In the genomic region with DNA sequence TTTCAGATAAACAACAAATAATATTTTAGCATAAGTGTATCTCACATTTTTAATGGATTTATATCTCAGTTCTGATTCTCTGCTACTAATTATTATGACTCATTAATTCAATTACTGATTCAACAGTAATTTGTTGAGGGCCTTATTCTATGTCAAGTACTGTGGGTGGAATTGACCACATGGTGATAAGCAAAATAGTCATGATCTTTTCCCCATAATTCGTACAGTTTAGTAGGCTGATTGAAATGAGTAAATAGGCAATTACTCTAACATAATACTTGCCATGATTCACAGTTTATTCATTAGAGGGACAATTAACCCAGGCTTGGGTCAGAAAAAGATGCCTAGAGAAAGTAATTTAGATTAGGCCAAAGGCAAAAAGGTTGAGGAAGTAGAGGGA, we compare ENCODE assay signal across 22 cellular contexts.
DNase-seq lines count a peak whose midpoint lies in the region; FAIRE-seq and TF ChIP-seq lines count a peak whose summit lies in the region.
"Had no signal": no experiment of that assay in that cellular context is flagged by ENCODE, and none has a peak within 500 bp of the region (broad histone marks: within the 10 kb centered on the region; RNA-seq: fewer than 3 reads in every experiment).

No MANE protein-coding gene starts in this region.

- H3K9me2 ChIP-seq in PC-9 (ENCODE audit: insufficient read depth), result no peaks in the 10 kb centered on the region

- H2BK20ac ChIP-seq in H1 (ENCODE audit: low read length), result no peak overlapping the region

- H2BK15ac ChIP-seq in H1 (ENCODE audit: low read length), result no peak overlapping the region

- H4K5ac ChIP-seq in H1 (ENCODE audit: insufficient read length, low read depth, low read length), result no peak overlapping the region

- no peak overlapping the region for H3K9ac ChIP-seq in H1 (replicated peaks in 1 of 4; ENCODE audit: extremely low read depth in 1 of 4, low read depth in 3 of 4, low read length in 3 of 4)
- H3K9ac ChIP-seq in kidney (ENCODE audit: low read length in 2 of 2), result no peak overlapping the region

- POLR2A ChIA-PET in PC-9 (lab: Charles Lee; ENCODE audit: unreplicated experiment) (no interaction called here), H1 (lab: Charles Lee; ENCODE audit: partially characterized antibody) (no interaction called here)

- H3K9me3 ChIP-seq in PC-9 (ENCODE audit: insufficient read depth, low read depth) (no peaks in the 10 kb centered on the region; the same call in 1 of the 2 replicates), H1 (ENCODE audit: insufficient read depth in 2 of 2, low read depth in 1 of 2, low read length in 1 of 2) (no peaks in the 10 kb centered on the region), kidney (ENCODE audit: control insufficient read depth in 1 of 2, low read length in 2 of 2) (no peaks in the 10 kb centered on the region)
- H3K9me3 ChIP-seq: psoas muscle, SJCRH30 had no signal

- H4K91ac ChIP-seq in H1 (replicated peaks; ENCODE audit: insufficient read length, low read length), result no peak overlapping the region

- FAIRE-seq in H1 (lab: Jason Lieb, UNC), result no peak
- no peak for FAIRE-seq in kidney (lab: Jason Lieb, UNC)
- FAIRE-seq: GM18507 had no signal

- H3F3A ChIP-seq in PC-9 (ENCODE audit: insufficient read depth, low read depth), result peaks cover 13% of the 10 kb centered on the region

- no peak overlapping the region for H2BK120ac ChIP-seq in H1 (replicated peaks; ENCODE audit: low read depth, low read length)

- no TSS peak for BruUV-seq in PC-9 (replicated peaks; lab: Mats Ljungman, UMichigan)

- peak overlapping the region; percentile 49 for H3K4me2 ChIP-seq in PC-9
- no peak overlapping the region for H3K4me2 ChIP-seq in H1 (ENCODE audit: insufficient read depth in 1 of 2, low read depth in 2 of 2, low read length in 2 of 2)

- peak; percentile 28 for DNase-seq in EH (ENCODE audit: low read depth)
- DNase-seq in PC-9, result no peak
- no peak for DNase-seq in H1 (ENCODE audit: low read depth in 1 of 2, low spot score in 2 of 2)
- DNase-seq in renal cortical epithelial cell (ENCODE audit: low read depth), result peak; percentile 51
- DNase-seq in AML-193 (lab: John Stamatoyannopoulos, UW), result no peak
- DNase-seq in kidney, result no peak
- DNase-seq in COLO668 (lab: John Stamatoyannopoulos, UW; ENCODE audit: unreplicated experiment), result no peak
- no peak for DNase-seq in putamen (ENCODE audit: low spot score)
- DNase-seq: activated CD4-positive, CD25-positive, alpha-beta regulatory T cell treated with anti-CD3 and anti-CD28 coated beads, Interleukin-2, amount 50 U/mL, for 72 hours; activated CD8-positive, alpha-beta memory T cell treated with anti-CD3 and anti-CD28 coated beads, Interleukin-2, amount 10 ng/mL, durations not matched to agents 7 days and 5 days; amygdala; cerebellar nuclear complex; COR-L47; effector CD8-positive, alpha-beta T cell; H7; NCI-H1092; NCI-H2029 treated with DMSO at 0.1 percent for 48 hours; NCI-H524 treated with DMSO at 0.1 percent for 48 hours; psoas muscle; SJCRH30; stimulated activated naive CD4-positive, alpha-beta T cell had no signal

- no peak overlapping the region for H2AK5ac ChIP-seq in H1 (ENCODE audit: low read depth, low read length)

- TF ChIP-seq RAD21 in H1 (IDR thresholded peaks at IDR 0.05 in 1 of 2, conservative IDR thresholded peaks at IDR 0.05 in 1 of 2; ENCODE audit: low read depth in 2 of 2, low read length in 2 of 2), result no peak

- H2AFZ ChIP-seq in PC-9, result no peak overlapping the region
- no peak overlapping the region for H2AFZ ChIP-seq in H1 (ENCODE audit: low read length)

- H2BK12ac ChIP-seq in H1 (ENCODE audit: low read depth, low read length), result no peak overlapping the region

- H3K18ac ChIP-seq in H1 (ENCODE audit: extremely low read depth, low read length), result no peak overlapping the region

- TF ChIP-seq CTCF in PC-9 (conservative IDR thresholded peaks at IDR 0.05) (no peak), H1 (IDR thresholded peaks at IDR 0.05; ENCODE audit: control extremely low read depth in 1 of 3, insufficient read depth in 1 of 3, low read depth in 1 of 3, low read length in 3 of 3) (no peak), kidney (IDR thresholded peaks at IDR 0.05; ENCODE audit: borderline replicate concordance, extremely low read depth, insufficient read depth) (no peak)

- H3K23me2 ChIP-seq in H1 (ENCODE audit: low read depth, low read length), result no peaks in the 10 kb centered on the region; the same call in 1 of the 2 replicates

- WGBS in H1 (ENCODE audit: extremely low coverage in 1 of 2, insufficient coverage in 1 of 2, insufficient read length in 1 of 2, insufficient replicate concordance in 2 of 2, low coverage in 1 of 2, low lambda C conversion rate in 2 of 2, missing lambda C conversion rate in 1 of 2), 2 experiments, result 100% methylated on average over 1 of the region's 1 CpG; no CpG with 5 or more reads in 1 of the 2 experiments

- H3K4me1 ChIP-seq in PC-9 (replicated peaks; ENCODE audit: insufficient read depth) (peaks cover 23% of the 10 kb centered on the region), H1 (replicated peaks in 1 of 4; ENCODE audit: control insufficient read depth in 3 of 4, insufficient read depth in 4 of 4, low read length in 3 of 4) (peaks cover 0 to 5% (median 0%) of the 10 kb centered on the region in 4 experiments; a peak in 2 of 7 replicates), kidney (ENCODE audit: control insufficient read depth in 1 of 2, insufficient read depth in 1 of 2, low read depth in 1 of 2, low read length in 2 of 2) (no peaks in the 10 kb centered on the region)
- H3K4me1 ChIP-seq: psoas muscle had no signal

- H3K56ac ChIP-seq in H1 (replicated peaks; ENCODE audit: insufficient read length, low read depth, low read length), result no peak overlapping the region

- H3K23ac ChIP-seq in H1 (ENCODE audit: insufficient read length), result no peak overlapping the region

- peak overlapping the region; percentile 49 for H3K27ac ChIP-seq in PC-9
- H3K27ac ChIP-seq in H1 (ENCODE audit: low read depth, low read length), result no peak overlapping the region
- H3K27ac ChIP-seq in kidney (ENCODE audit: low read depth in 2 of 2, low read length in 2 of 2), result no peak overlapping the region
- H3K27ac ChIP-seq: psoas muscle, SJCRH30 had no signal

- H3K27me3 ChIP-seq in PC-9 (ENCODE audit: insufficient read depth, low read depth), result no peaks in the 10 kb centered on the region
- H3K27me3 ChIP-seq in H1 (replicated peaks in 1 of 4; ENCODE audit: control insufficient read depth in 3 of 4, extremely low read depth in 1 of 4, insufficient read depth in 3 of 4, low read length in 3 of 4), result no peaks in the 10 kb centered on the region
- H3K27me3 ChIP-seq: SJCRH30 had no signal

- intact Hi-C loops in PC-9 (cut with micrococcal nuclease; ENCODE audit: unreplicated experiment), result no loop called here
- intact Hi-C loops in kidney (cut with DNase I), result no loop called here

- H4K20me1 ChIP-seq in PC-9 (ENCODE audit: insufficient read depth), result no peaks in the 10 kb centered on the region
- no peaks in the 10 kb centered on the region for H4K20me1 ChIP-seq in H1 (replicated peaks in 1 of 2; ENCODE audit: control insufficient read depth in 1 of 2, insufficient read depth in 2 of 2, low read length in 2 of 2)

- no peak for TF ChIP-seq POLR2A in H1 (IDR thresholded peaks at IDR 0.05; ENCODE audit: control extremely low read depth in 1 of 2, low read depth in 2 of 2, low read length in 2 of 2)

- CTCF ChIA-PET in PC-9 (lab: Charles Lee), result no interaction called here
- CTCF ChIA-PET in H1 (lab: Charles Lee; ENCODE audit: partially characterized antibody), result no interaction called here

- TF ChIP-seq EP300 in H1 (IDR thresholded peaks at IDR 0.05; ENCODE audit: borderline replicate concordance in 1 of 2, low read depth in 2 of 2, low read length in 2 of 2), result no peak

- 0 out of 2 replicates have a peak overlapping the region, but pooled peaks have one; percentile 1 for H2BK5ac ChIP-seq in H1 (ENCODE audit: low read depth, low read length)

- no peaks in the 10 kb centered on the region for H3K79me2 ChIP-seq in PC-9 (ENCODE audit: low read depth)
- H3K79me2 ChIP-seq in H1 (ENCODE audit: control insufficient read depth in 1 of 2, insufficient read depth in 2 of 2, low read length in 2 of 2), result no peaks in the 10 kb centered on the region

- H3K14ac ChIP-seq in H1 (ENCODE audit: insufficient read length), result no peak overlapping the region

- no peaks in the 10 kb centered on the region for H3K36me3 ChIP-seq in PC-9 (ENCODE audit: low read depth)
- H3K36me3 ChIP-seq in H1 (ENCODE audit: control insufficient read depth in 2 of 4, insufficient read depth in 4 of 4, low read length in 3 of 4), result no peaks in the 10 kb centered on the region
- H3K36me3 ChIP-seq in kidney (ENCODE audit: control insufficient read depth in 1 of 2, insufficient read depth in 2 of 2, low read length in 2 of 2), result no peaks in the 10 kb centered on the region
- H3K36me3 ChIP-seq: SJCRH30 had no signal

- H3K79me1 ChIP-seq in H1 (ENCODE audit: low read depth, low read length), result no peaks in the 10 kb centered on the region

- H3K4me3 ChIP-seq in PC-9, result peak overlapping the region; percentile 8; the same call in 1 of the 2 replicates
- no peak overlapping the region for H3K4me3 ChIP-seq in H1 (ENCODE audit: extremely low read depth in 1 of 4, insufficient read depth in 2 of 4, low read depth in 3 of 4, low read length in 4 of 4)
- no peak overlapping the region for H3K4me3 ChIP-seq in kidney (ENCODE audit: low read length in 2 of 2)
- H3K4me3 ChIP-seq: psoas muscle, SJCRH30 had no signal

- no peak overlapping the region for H4K8ac ChIP-seq in H1 (ENCODE audit: extremely low read depth, insufficient read depth, low read length)

- no peak overlapping the region for H3K4ac ChIP-seq in H1 (replicated peaks; ENCODE audit: insufficient read length, low read depth, low read length)

TF ChIP-seq in H1, 55 proteins besides CTCF, POLR2A, EP300 and RAD21 (continues in another document):
- TF ChIP-seq SRF (IDR thresholded peaks at IDR 0.05; ENCODE audit: low read depth, low read length) (no peak), POLR2AphosphoS5 (IDR thresholded peaks at IDR 0.05; ENCODE audit: low read depth, low read length) (no peak), CBX5 (IDR thresholded peaks at IDR 0.05; ENCODE audit: low read depth, low read length) (no peak), RNF2 (IDR thresholded peaks at IDR 0.05; ENCODE audit: borderline replicate concordance, low read depth, low read length, missing control alignments, poor library complexity, severe bottlenecking) (no peak), BRCA1 (IDR thresholded peaks at IDR 0.05; ENCODE audit: low read depth, low read length) (no peak)
- TF ChIP-seq, protein P1, sequence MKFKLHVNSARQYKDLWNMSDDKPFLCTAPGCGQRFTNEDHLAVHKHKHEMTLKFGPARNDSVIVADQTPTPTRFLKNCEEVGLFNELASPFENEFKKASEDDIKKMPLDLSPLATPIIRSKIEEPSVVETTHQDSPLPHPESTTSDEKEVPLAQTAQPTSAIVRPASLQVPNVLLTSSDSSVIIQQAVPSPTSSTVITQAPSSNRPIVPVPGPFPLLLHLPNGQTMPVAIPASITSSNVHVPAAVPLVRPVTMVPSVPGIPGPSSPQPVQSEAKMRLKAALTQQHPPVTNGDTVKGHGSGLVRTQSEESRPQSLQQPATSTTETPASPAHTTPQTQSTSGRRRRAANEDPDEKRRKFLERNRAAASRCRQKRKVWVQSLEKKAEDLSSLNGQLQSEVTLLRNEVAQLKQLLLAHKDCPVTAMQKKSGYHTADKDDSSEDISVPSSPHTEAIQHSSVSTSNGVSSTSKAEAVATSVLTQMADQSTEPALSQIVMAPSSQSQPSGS (IDR thresholded peaks at IDR 0.05; ENCODE audit: low read length), result no peak

Comparison
In these comparisons a context has a peak if more than half of its experiments do, and no peak if none do; other contexts are left out.
1. DNase-seq: peak in EH (single experiment) and renal cortical epithelial cell (single experiment); none in PC-9 (0 of 2), H1 (0 of 2), AML-193 (0 of 2), kidney (single experiment), COLO668 (single experiment) and putamen (single experiment).